ENCODE assay signal across 15 cellular contexts in the genomic region with DNA sequence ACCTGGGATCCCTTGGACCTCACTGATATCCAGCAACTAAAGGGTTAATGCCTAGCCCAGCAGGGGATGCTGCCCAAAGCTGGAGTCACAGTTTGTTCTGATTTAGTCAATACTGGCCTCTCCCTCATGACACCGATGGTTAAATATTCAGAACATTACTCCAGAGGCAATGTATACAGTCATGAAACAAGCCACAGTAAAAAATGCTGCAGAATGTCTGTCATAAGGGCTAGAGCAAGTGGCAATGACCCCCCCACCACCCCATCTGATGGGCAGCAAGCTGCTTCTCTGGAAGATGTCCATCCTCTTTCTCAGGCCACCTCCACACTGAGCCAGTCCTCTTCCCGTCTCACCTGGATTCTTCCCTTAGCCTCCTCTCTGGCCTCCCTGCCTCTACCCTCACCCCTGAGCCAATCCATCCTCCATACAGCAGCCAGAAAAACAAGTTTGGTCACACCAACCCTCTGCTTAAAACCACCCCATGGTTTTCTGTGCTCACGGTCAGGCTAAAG.
A peak's percentile ranks its signal among the peaks of the same experiment; 100 is the strongest.
DNase-seq lines count a peak whose midpoint lies in the region; ATAC-seq and TF ChIP-seq lines count a peak whose summit lies in the region.
"Had no signal": no experiment of that assay in that cellular context is flagged by ENCODE, and none has a peak within 500 bp of the region (broad histone marks: within the 10 kb centered on the region; RNA-seq: fewer than 3 reads in every experiment).

No MANE protein-coding gene starts in this region.

- dilution Hi-C loops in IMR-90 (cut with HindIII; ENCODE audit: low sequenced_read_pairs, unreplicated experiment) = no loop called here

- TF ChIP-seq POLR2A in IMR-90 (IDR thresholded peaks at IDR 0.05; ENCODE audit: low read depth, low read length) = no peak

- peak overlapping the region; percentile 82 for H3K4ac ChIP-seq in IMR-90 (ENCODE audit: low read depth, low read length)

- H3K9me3 ChIP-seq in IMR-90 (ENCODE audit: control insufficient read depth, insufficient read depth, low read length) = no peaks in the 10 kb centered on the region
- H3K9me3 ChIP-seq: BLaER1 treated with 17β-estradiol and CSF1 and Interleukin-3, amounts not matched to agents 10 nM and 100 nM; neutrophil had no signal

- peak overlapping the region in 1 of 2 experiments; percentile 53; a peak in 1 of 4 replicates for H4K8ac ChIP-seq in IMR-90 (ENCODE audit: low read depth in 2 of 2, low read length in 2 of 2)

- H2BK5ac ChIP-seq in IMR-90 (ENCODE audit: low read depth, low read length, poor library complexity, severe bottlenecking) = peak overlapping the region; percentile 66

- H3K4me1 ChIP-seq in IMR-90 (ENCODE audit: control insufficient read depth, insufficient read depth, low read length) = peaks cover 24% of the 10 kb centered on the region

- DNase-seq in AG20443 (ENCODE audit: low spot score) (peak; percentile 67), IMR-90 (peak; percentile 52), cerebellum (ENCODE audit: low spot score) (peak; percentile 35), mucosa of gallbladder (ENCODE audit: low spot score) (peak; percentile 38), Ammon's horn (ENCODE audit: low spot score) (no peak), cortex of kidney (lab: John Stamatoyannopoulos, UW) (no peak), DMS53 (lab: John Stamatoyannopoulos, UW) (no peak), CD1c-positive myeloid dendritic cell (ENCODE audit: extremely low spot score) (no peak)
- DNase-seq: activated CD8-positive, alpha-beta memory T cell treated with anti-CD3 and anti-CD28 coated beads for 24 hours; activated naive CD8-positive, alpha-beta T cell treated with anti-CD3 and anti-CD28 coated beads for 36 hours; NCI-H2107; T-helper 9 cell had no signal

- H3K27ac ChIP-seq in IMR-90 (ENCODE audit: insufficient read depth, low read length) = peak overlapping the region; percentile 28; the same call in 1 of the 2 replicates
- H3K27ac ChIP-seq: BLaER1 treated with 17β-estradiol and CSF1 and Interleukin-3, amounts not matched to agents 10 nM and 100 nM; dorsolateral prefrontal cortex; neutrophil had no signal

- H3K4me3 ChIP-seq in IMR-90 (ENCODE audit: insufficient read depth, low read depth, low read length) = no peak overlapping the region
- H3K4me3 ChIP-seq: BLaER1 treated with 17β-estradiol and CSF1 and Interleukin-3, amounts not matched to agents 10 nM and 100 nM; dorsolateral prefrontal cortex had no signal

- peak overlapping the region; percentile 57 for H2BK20ac ChIP-seq in IMR-90 (ENCODE audit: low read depth, low read length)

- no peak for TF ChIP-seq CTCF in IMR-90 (conservative IDR thresholded peaks at IDR 0.05; ENCODE audit: low read depth, low read length)

- peak overlapping the region; percentile 73 for H2BK15ac ChIP-seq in IMR-90 (ENCODE audit: low read depth, low read length)

- ATAC-seq in IMR-90 (ENCODE audit: low read depth) = peak; percentile 77

- H2AK9ac ChIP-seq in IMR-90 (replicated peaks; ENCODE audit: low read depth, low read length, poor library complexity) = peak overlapping the region; percentile 31

- no peaks in the 10 kb centered on the region for H4K20me1 ChIP-seq in IMR-90 (ENCODE audit: insufficient read depth, low read length)
- H4K20me1 ChIP-seq: BLaER1 treated with 17β-estradiol and CSF1 and Interleukin-3, amounts not matched to agents 10 nM and 100 nM had no signal

- no peaks in the 10 kb centered on the region for H3K36me3 ChIP-seq in IMR-90 (ENCODE audit: control insufficient read depth, insufficient read depth, low read length)
- H3K36me3 ChIP-seq: BLaER1 treated with 17β-estradiol and CSF1 and Interleukin-3, amounts not matched to agents 10 nM and 100 nM; neutrophil had no signal

- H2AFZ ChIP-seq in IMR-90 (replicated peaks; ENCODE audit: low read length, poor library complexity) = peak overlapping the region; percentile 71

- no peaks in the 10 kb centered on the region for H3K27me3 ChIP-seq in IMR-90 (ENCODE audit: control insufficient read depth, insufficient read depth, low read length)
- H3K27me3 ChIP-seq: BLaER1 treated with 17β-estradiol and CSF1 and Interleukin-3, amounts not matched to agents 10 nM and 100 nM had no signal

- peak overlapping the region; percentile 57; the same call in 1 of the 2 replicates for H3K14ac ChIP-seq in IMR-90 (replicated peaks; ENCODE audit: low read depth, low read length)

- H2AK5ac ChIP-seq in IMR-90 (ENCODE audit: low read depth, low read length) = peak overlapping the region; percentile 80

- no CpG with 5 or more reads among the region's 3 CpGs for WGBS in IMR-90 (ENCODE audit: extremely low coverage in 2 of 2, insufficient read length in 1 of 2), 2 experiments

- H3K79me1 ChIP-seq in IMR-90 (ENCODE audit: low read depth in 1 of 2, low read length in 2 of 2) = no peaks in the 10 kb centered on the region

- no TSS peak for BruUV-seq in IMR-90 (replicated peaks; lab: Mats Ljungman, UMichigan)

- in situ Hi-C loops in IMR-90 (cut with MboI; ENCODE audit: low sequenced_read_pairs) = no loop called here

- POLR2A ChIA-PET in IMR-90 (lab: Charles Lee; ENCODE audit: unreplicated experiment) = interaction anchor here (0.5 kb wide), 1 partner anchor 8 kb away, joined by 3 read pairs; no protein-coding TSS in a partner anchor

- CTCF ChIA-PET in IMR-90 (lab: Yijun Ruan, JAX) = no interaction called here

- H3K9ac ChIP-seq in IMR-90 (ENCODE audit: low read depth, low read length) = no peak overlapping the region
- H3K9ac ChIP-seq: BLaER1 treated with 17β-estradiol and CSF1 and Interleukin-3, amounts not matched to agents 10 nM and 100 nM had no signal

- peak overlapping the region; percentile 11; the same call in 1 of the 2 replicates for H3K4me2 ChIP-seq in IMR-90 (ENCODE audit: low read depth, low read length)

- TF ChIP-seq RAD21 in IMR-90 (IDR thresholded peaks at IDR 0.05; ENCODE audit: low read length) = no peak

- peak overlapping the region; percentile 40; the same call in 1 of the 2 replicates for H3K56ac ChIP-seq in IMR-90 (ENCODE audit: extremely low read depth, insufficient read depth, low read length)

- peak overlapping the region; percentile 31; the same call in 1 of the 2 replicates for H3K18ac ChIP-seq in IMR-90 (ENCODE audit: low read depth, low read length)

- no peak overlapping the region for H4K5ac ChIP-seq in IMR-90 (ENCODE audit: low read depth, low read length)

- peak overlapping the region; percentile 77 for H2BK120ac ChIP-seq in IMR-90 (ENCODE audit: low read depth, low read length)

- intact Hi-C loops in IMR-90 (cut with micrococcal nuclease) = no loop called here

- peaks cover 20% of the 10 kb centered on the region for H3K9me1 ChIP-seq in IMR-90 (ENCODE audit: insufficient read depth, low read length)

- peak overlapping the region; percentile 44 for H3K23ac ChIP-seq in IMR-90 (ENCODE audit: low read depth, low read length)

- H4K91ac ChIP-seq in IMR-90 (ENCODE audit: insufficient read depth, low read depth, low read length) = peak overlapping the region; percentile 80; the same call in 1 of the 2 replicates

TF ChIP-seq in IMR-90, 13 proteins besides CTCF, POLR2A, EP300 and RAD21:
- TF ChIP-seq CHD1 (IDR thresholded peaks at IDR 0.05; ENCODE audit: low read depth, low read length) (no peak), CEBPB (IDR thresholded peaks at IDR 0.05; ENCODE audit: low read depth, low read length) (no peak), SMC3 (IDR thresholded peaks at IDR 0.05; ENCODE audit: low read depth, low read length) (no peak), MXI1 (IDR thresholded peaks at IDR 0.05; ENCODE audit: borderline replicate concordance, low read depth, low read length) (no peak)

Comparison
In these comparisons a context has a peak if more than half of its experiments do, and no peak if none do; other contexts are left out.
1. DNase-seq: peak in AG20443 (single experiment), IMR-90 (single experiment), cerebellum (single experiment) and mucosa of gallbladder (single experiment); none in Ammon's horn (single experiment), cortex of kidney (single experiment), DMS53 (single experiment) and CD1c-positive myeloid dendritic cell (single experiment).